In genomic region chrX:18286322-18286831, GRCh38 we compare ENCODE assay signal across 2 cellular contexts.
A peak's percentile ranks its signal among the peaks of the same experiment; 100 is the strongest.
TF ChIP-seq lines count a peak whose summit lies in the region.

No MANE protein-coding gene starts in this region.

TF ChIP-seq in IMR-90, 13 proteins besides CTCF, POLR2A, EP300 and RAD21:
- TF ChIP-seq MAFK (IDR thresholded peaks at IDR 0.05; ENCODE audit: low read depth, low read length) (peak; percentile 21; the same call in 1 of the 2 replicates), MAZ (IDR thresholded peaks at IDR 0.05; ENCODE audit: borderline replicate concordance, low read depth, low read length) (no peak), CHD1 (IDR thresholded peaks at IDR 0.05; ENCODE audit: low read depth, low read length) (no peak), BHLHE40 (IDR thresholded peaks at IDR 0.05; ENCODE audit: low read depth, low read length) (no peak), RCOR1 (IDR thresholded peaks at IDR 0.05; ENCODE audit: insufficient replicate concordance, low read length) (no peak), NFE2L2 (IDR thresholded peaks at IDR 0.05; ENCODE audit: low read depth, low read length) (no peak)
TF ChIP-seq in IMR-90: peak in this region for 1.

TF ChIP-seq in H1, 55 proteins besides CTCF, POLR2A, EP300 and RAD21:
- TF ChIP-seq TAF1 (IDR thresholded peaks at IDR 0.05; ENCODE audit: low read depth, low read length) (no peak), NANOG (IDR thresholded peaks at IDR 0.05; ENCODE audit: insufficient read depth, low read depth, low read length, poor library complexity, severe bottlenecking) (no peak), RFX5 (IDR thresholded peaks at IDR 0.05; ENCODE audit: borderline replicate concordance, low read depth, low read length) (no peak), RBBP5 (IDR thresholded peaks at IDR 0.05; ENCODE audit: borderline replicate concordance, low read depth, low read length) (no peak), CHD7 (IDR thresholded peaks at IDR 0.05; ENCODE audit: insufficient replicate concordance, low read length) (no peak), RNF2 (IDR thresholded peaks at IDR 0.05; ENCODE audit: borderline replicate concordance, low read depth, low read length, missing control alignments, poor library complexity, severe bottlenecking) (no peak), YY1 (IDR thresholded peaks at IDR 0.05; ENCODE audit: low read depth, low read length) (no peak), TCF12 (IDR thresholded peaks at IDR 0.05; ENCODE audit: low read depth, low read length) (no peak), PHF8 (conservative IDR thresholded peaks at IDR 0.05; ENCODE audit: low read depth, low read length) (no peak), ATF2 (IDR thresholded peaks at IDR 0.05; ENCODE audit: low read length) (no peak), JUND (IDR thresholded peaks at IDR 0.05; ENCODE audit: low read length) (no peak), CTBP2 (IDR thresholded peaks at IDR 0.05; ENCODE audit: borderline replicate concordance, insufficient read depth, insufficient read length, low read length) (no peak), HDAC2 (IDR thresholded peaks at IDR 0.05; ENCODE audit: borderline replicate concordance in 1 of 2, low read depth in 2 of 2, low read length in 2 of 2) (no peak), SIRT6 (IDR thresholded peaks at IDR 0.05; ENCODE audit: low read length) (no peak), TAF7 (optimal IDR thresholded peaks at IDR 0.05; ENCODE audit: borderline replicate concordance, low read depth, low read length) (no peak), SIN3A (conservative IDR thresholded peaks at IDR 0.05 in 1 of 2, IDR thresholded peaks at IDR 0.05 in 1 of 2; ENCODE audit: low read depth in 1 of 2, low read length in 2 of 2) (no peak), SUZ12 (IDR thresholded peaks at IDR 0.05; ENCODE audit: low read length) (no peak), CHD1 (IDR thresholded peaks at IDR 0.05; ENCODE audit: low read depth, low read length) (no peak)
- TF ChIP-seq, protein P1, sequence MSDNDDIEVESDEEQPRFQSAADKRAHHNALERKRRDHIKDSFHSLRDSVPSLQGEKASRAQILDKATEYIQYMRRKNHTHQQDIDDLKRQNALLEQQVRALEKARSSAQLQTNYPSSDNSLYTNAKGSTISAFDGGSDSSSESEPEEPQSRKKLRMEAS (IDR thresholded peaks at IDR 0.05) = no peak
